ENCODE assay signal across 12 cellular contexts in genomic region chr1:12784729-12785128, GRCh38. TPM values are rescaled to one million over a fixed set of nuclear protein-coding genes. Genes with fewer than 3 reads are reported as not detected.
DNase-seq lines count a peak whose midpoint lies in the region; ATAC-seq and TF ChIP-seq lines count a peak whose summit lies in the region.
"Not testable (repeated sequence)": the region's sequence is repeated elsewhere in the genome, so short reads cannot be mapped to it uniquely, and the experiment has no call there.
"Had no signal": no experiment of that assay in that cellular context is flagged by ENCODE, and none has a peak within 500 bp of the region (broad histone marks: within the 10 kb centered on the region; RNA-seq: fewer than 3 reads in every experiment).

No MANE protein-coding gene starts in this region.

- H3K36me3 ChIP-seq in OCI-LY7 (ENCODE audit: insufficient read depth, low read length); mammary epithelial cell (ENCODE audit: insufficient read depth, low read length); mesenchymal stem cell (ENCODE audit: control insufficient read depth in 1 of 2, insufficient read depth in 2 of 2, low read depth in 1 of 2, low read length in 2 of 2): not testable (repeated sequence)

- not testable (repeated sequence) for H3K27me3 ChIP-seq in mammary epithelial cell (ENCODE audit: insufficient read depth, low read length); mesenchymal stem cell (ENCODE audit: control insufficient read depth in 1 of 2, insufficient read depth in 1 of 2, low read length in 2 of 2)

- H3K79me1 ChIP-seq in mesenchymal stem cell (replicated peaks; ENCODE audit: low read length, poor library complexity, severe bottlenecking): not testable (repeated sequence)

- H3K23ac ChIP-seq in mesenchymal stem cell (ENCODE audit: low read length in 2 of 2): not testable (repeated sequence)

- H3K4me1 Mint-ChIP-seq in activated naive CD8-positive, alpha-beta T cell treated with anti-CD3 and anti-CD28 coated beads, Interleukin-2, amount 50 U/mL, for 24 hours: not testable (repeated sequence)

- H3K4me1 ChIP-seq in OCI-LY7 (ENCODE audit: insufficient read depth, low read length, poor library complexity, severe bottlenecking); mammary epithelial cell (ENCODE audit: insufficient read depth, low read length); mesenchymal stem cell (ENCODE audit: control insufficient read depth, insufficient read depth, low read depth, low read length): not testable (repeated sequence)

- not testable (repeated sequence) for BruUV-seq in OCI-LY7 (replicated peaks; lab: Mats Ljungman, UMichigan); mammary epithelial cell (replicated peaks; lab: Mats Ljungman, UMichigan)

- H3K9ac ChIP-seq in mammary epithelial cell (ENCODE audit: insufficient read depth, low read length); mesenchymal stem cell (ENCODE audit: low read length): not testable (repeated sequence)

- not testable (repeated sequence) for H2BK5ac ChIP-seq in mesenchymal stem cell (ENCODE audit: low read depth, low read length, poor library complexity, severe bottlenecking)

- not testable (repeated sequence) for H3K27ac Mint-ChIP-seq in activated naive CD8-positive, alpha-beta T cell treated with anti-CD3 and anti-CD28 coated beads, Interleukin-2, amount 50 U/mL, for 24 hours

- not testable (repeated sequence) for ATAC-seq in activated naive CD8-positive, alpha-beta T cell treated with anti-CD3 and anti-CD28 coated beads, Interleukin-2, amount 50 U/mL, for 24 hours

- H3K79me2 ChIP-seq in OCI-LY7 (ENCODE audit: insufficient read depth, low read depth, low read length); mammary epithelial cell (ENCODE audit: insufficient read depth, low read length): not testable (repeated sequence)

- H2AK5ac ChIP-seq in mesenchymal stem cell (ENCODE audit: low read length, severe bottlenecking): not testable (repeated sequence)

- H3K9me3 Mint-ChIP-seq in activated naive CD8-positive, alpha-beta T cell treated with anti-CD3 and anti-CD28 coated beads, Interleukin-2, amount 50 U/mL, for 24 hours: peaks cover 13% of the 10 kb centered on the region

- WGBS in mammary epithelial cell (ENCODE audit: low coverage, missing lambda C conversion rate): 65% methylated on average over 7 of the region's 8 CpGs
- 85% methylated on average over 7 of the region's 8 CpGs for WGBS in mesenchymal stem cell

- not testable (repeated sequence) for H3K18ac ChIP-seq in mesenchymal stem cell (ENCODE audit: low read depth in 1 of 2, low read length in 2 of 2)

- dilution Hi-C loops in mammary epithelial cell (cut with HindIII; ENCODE audit: low sequenced_read_pairs): not testable (repeated sequence)

- not testable (repeated sequence) for H2BK120ac ChIP-seq in mesenchymal stem cell (ENCODE audit: low read depth, low read length)

- H3K14ac ChIP-seq in mesenchymal stem cell (ENCODE audit: low read length in 2 of 2): not testable (repeated sequence)

- intact Hi-C loops in OCI-LY7 (cut with micrococcal nuclease; ENCODE audit: unreplicated experiment); mammary epithelial cell (cut with micrococcal nuclease): not testable (repeated sequence)

- not testable (repeated sequence) for H3K4me2 ChIP-seq in OCI-LY7 (ENCODE audit: low read length); mammary epithelial cell (ENCODE audit: insufficient read depth, low read depth, low read length); mesenchymal stem cell (ENCODE audit: low read length, poor library complexity, severe bottlenecking)

- H2BK12ac ChIP-seq in mesenchymal stem cell (ENCODE audit: low read length in 2 of 2): not testable (repeated sequence)

- H3K9me2 ChIP-seq in OCI-LY7 (ENCODE audit: insufficient read depth, low read length): not testable (repeated sequence)

- CTCF ChIA-PET in OCI-LY7 (lab: Charles Lee; ENCODE audit: unreplicated experiment); mammary epithelial cell (lab: Charles Lee; ENCODE audit: low non-redundant PET): not testable (repeated sequence)

- in situ Hi-C loops in KBM-7 (cut with MboI; ENCODE audit: low pct_unique_long_range_greater_than_20kb, low sequenced_read_pairs); mammary epithelial cell (cut with MboI; ENCODE audit: low sequenced_read_pairs in 2 of 2): not testable (repeated sequence)

- POLR2A ChIA-PET in OCI-LY7 (lab: Charles Lee): not testable (repeated sequence)

- H3K27me3 Mint-ChIP-seq in activated naive CD8-positive, alpha-beta T cell treated with anti-CD3 and anti-CD28 coated beads, Interleukin-2, amount 50 U/mL, for 24 hours: not testable (repeated sequence)

- not testable (repeated sequence) for H3K4ac ChIP-seq in mesenchymal stem cell (ENCODE audit: low read depth in 1 of 2, low read length in 2 of 2)

- DNase-seq in DMS 273 (lab: John Stamatoyannopoulos, UW; ENCODE audit: unreplicated experiment): peak; percentile 2
- peak; percentile 11 for DNase-seq in KBM-7
- DNase-seq in OCI-LY7 (ENCODE audit: low spot score): peak; percentile 19
- DNase-seq in activated naive CD8-positive, alpha-beta T cell treated with anti-CD3 and anti-CD28 coated beads, Interleukin-2, amount 50 U/mL, for 24 hours: peak; percentile 3
- peak; percentile 1 for DNase-seq in mammary epithelial cell
- peak; percentile 1 for DNase-seq in fibroblast of mammary gland (ENCODE audit: low read depth)
- DNase-seq in mesenchymal stem cell: peak; percentile 5
- peak; percentile 31 for DNase-seq in stimulated activated CD8-positive, alpha-beta memory T cell treated with anti-CD3 and anti-CD28 coated beads, Interleukin-4, amount 100 ng/mL, for 48 hours

- H3K27ac ChIP-seq in OCI-LY7 (ENCODE audit: low read depth, low read length, poor library complexity, severe bottlenecking); mammary epithelial cell (ENCODE audit: insufficient read depth, low read depth, low read length); mesenchymal stem cell (ENCODE audit: low read length, poor library complexity, severe bottlenecking): not testable (repeated sequence)

- not testable (repeated sequence) for H3K4me3 ChIP-seq in OCI-LY7 (ENCODE audit: low read depth, low read length, poor library complexity, severe bottlenecking); mammary epithelial cell (replicated peaks in 1 of 3; ENCODE audit: insufficient read depth in 1 of 3, low read depth in 2 of 3, low read length in 3 of 3); fibroblast of mammary gland (ENCODE audit: control insufficient read depth, low read depth, low read length); mesenchymal stem cell (ENCODE audit: insufficient read depth in 1 of 2, low read depth in 1 of 2, low read length in 2 of 2)

- TF ChIP-seq CTCF in OCI-LY7 (conservative IDR thresholded peaks at IDR 0.05; ENCODE audit: low read length); mammary epithelial cell (conservative IDR thresholded peaks at IDR 0.05 in 1 of 2, IDR thresholded peaks at IDR 0.05 in 1 of 2; ENCODE audit: extremely low read depth in 1 of 2, insufficient read depth in 1 of 2, low read depth in 1 of 2, low read length in 2 of 2); fibroblast of mammary gland (conservative IDR thresholded peaks at IDR 0.05; ENCODE audit: control insufficient read depth, insufficient read depth, low read depth, low read length): not testable (repeated sequence)

- not testable (repeated sequence) for H3K9me3 ChIP-seq in OCI-LY7 (ENCODE audit: low read length); mammary epithelial cell (replicated peaks; ENCODE audit: insufficient read depth, low read length); mesenchymal stem cell (ENCODE audit: control insufficient read depth, low read length)

- H3K36me3 Mint-ChIP-seq in activated naive CD8-positive, alpha-beta T cell treated with anti-CD3 and anti-CD28 coated beads, Interleukin-2, amount 50 U/mL, for 24 hours (ENCODE audit: low read depth): not testable (repeated sequence)

- not testable (repeated sequence) for H3K4me3 Mint-ChIP-seq in activated naive CD8-positive, alpha-beta T cell treated with anti-CD3 and anti-CD28 coated beads, Interleukin-2, amount 50 U/mL, for 24 hours

- H4K8ac ChIP-seq in mesenchymal stem cell (ENCODE audit: low read length): not testable (repeated sequence)

- H2AFZ ChIP-seq in OCI-LY7 (ENCODE audit: low read length); mammary epithelial cell (ENCODE audit: low read depth, low read length); mesenchymal stem cell (ENCODE audit: low read depth, low read length): not testable (repeated sequence)

- H4K20me1 ChIP-seq in OCI-LY7 (ENCODE audit: insufficient read depth, low read length); mammary epithelial cell (ENCODE audit: insufficient read depth, low read length): not testable (repeated sequence)

- not testable (repeated sequence) for H4K91ac ChIP-seq in mesenchymal stem cell (ENCODE audit: low read length)

- not testable (repeated sequence) for H2BK15ac ChIP-seq in mesenchymal stem cell (ENCODE audit: low read depth, poor library complexity, severe bottlenecking)

RNA-seq across cellular contexts. Expression of gene PRAMEF1, which starts 6.5 kb away (rescaled TPM):
- total RNA-seq in OCI-LY7 (2014; rRNA removed; shearing (Covaris generic)): not detected in 2 replicates
- total RNA-seq in OCI-LY7 (2022) (not detected in 2 replicates), mammary epithelial cell (not detected)
- polyA plus RNA-seq in mammary epithelial cell: 0.05 TPM
- not detected for polyA minus RNA-seq in mammary epithelial cell
- polyA plus RNA-seq in mesenchymal stem cell (2013, experiment 1 of 2): not detected
- not detected for polyA plus RNA-seq in mesenchymal stem cell (2013, experiment 2 of 2)
- total RNA-seq: Caco-2; CD8-positive, alpha-beta memory T cell; GM12878 had no signal
- polyA plus RNA-seq: CD8-positive, alpha-beta memory T cell; GM12878 had no signal

RNA-seq across cellular contexts. Expression of gene PRAMEF12, which starts 11.2 kb away (rescaled TPM):
- total RNA-seq in OCI-LY7 (2014; rRNA removed; shearing (Covaris generic)): not detected in 2 replicates
- total RNA-seq in OCI-LY7 (2022) (not detected in 2 replicates), mammary epithelial cell (not detected)
- 0.06 TPM for polyA plus RNA-seq in mammary epithelial cell
- polyA minus RNA-seq in mammary epithelial cell: not detected
- not detected for polyA plus RNA-seq in mesenchymal stem cell (2013, experiment 1 of 2)
- not detected for polyA plus RNA-seq in mesenchymal stem cell (2013, experiment 2 of 2)
- total RNA-seq: Caco-2; CD8-positive, alpha-beta memory T cell; G401; GM12878 had no signal
- polyA plus RNA-seq: CD8-positive, alpha-beta memory T cell; GM12878 had no signal

RNA-seq across cellular contexts. Expression of gene CFAP107, which starts 38.7 kb away (rescaled TPM):
- total RNA-seq in OCI-LY7 (2014; rRNA removed; shearing (Covaris generic)): not detected in 2 replicates
- not detected in 2 replicates for total RNA-seq in OCI-LY7 (2022)
- not detected for total RNA-seq in mammary epithelial cell
- polyA plus RNA-seq in mammary epithelial cell: not detected
- not detected for polyA minus RNA-seq in mammary epithelial cell
- not detected for polyA plus RNA-seq in mesenchymal stem cell (2013, experiment 1 of 2)
- polyA plus RNA-seq in mesenchymal stem cell (2013, experiment 2 of 2): not detected
- total RNA-seq: Caco-2; CD8-positive, alpha-beta memory T cell; G401; GM12878 had no signal
- polyA plus RNA-seq: CD8-positive, alpha-beta memory T cell; GM12878 had no signal

RNA-seq across cellular contexts. Expression of gene PRAMEF11, which starts 46.5 kb away (rescaled TPM):
- not detected in 2 replicates for total RNA-seq in OCI-LY7 (2014; rRNA removed; shearing (Covaris generic))
- total RNA-seq in OCI-LY7 (2022): not detected in 2 replicates
- total RNA-seq in mammary epithelial cell: not detected
- polyA plus RNA-seq in mammary epithelial cell: not detected
- not detected for polyA minus RNA-seq in mammary epithelial cell
- polyA plus RNA-seq in mesenchymal stem cell (2013, experiment 1 of 2): not detected
- not detected for polyA plus RNA-seq in mesenchymal stem cell (2013, experiment 2 of 2)
- total RNA-seq: Caco-2; CD8-positive, alpha-beta memory T cell; G401; GM12878 had no signal
- polyA plus RNA-seq: CD8-positive, alpha-beta memory T cell; GM12878 had no signal
